Comparison of ENCODE assay signal across 14 cellular contexts in genomic region chr2:20182241-20182931, GRCh38. TPM values are rescaled to one million over a fixed set of nuclear protein-coding genes. Genes with fewer than 3 reads are reported as not detected.
DNase-seq lines count a peak whose midpoint lies in the region; ATAC-seq and TF ChIP-seq lines count a peak whose summit lies in the region.
"Had no signal": no experiment of that assay in that cellular context is flagged by ENCODE, and none has a peak within 500 bp of the region (broad histone marks: within the 10 kb centered on the region; RNA-seq: fewer than 3 reads in every experiment).

No MANE protein-coding gene starts in this region.

- peaks cover 2% of the 10 kb centered on the region; the same call in 1 of the 2 replicates for H3K27me3 Mint-ChIP-seq in HFFc6 (ENCODE audit: insufficient read depth)
- peaks cover 2% of the 10 kb centered on the region for H3K27me3 Mint-ChIP-seq in glutamatergic neuron (ENCODE audit: unreplicated experiment)
- no peaks in the 10 kb centered on the region for H3K27me3 Mint-ChIP-seq in CD4-positive, alpha-beta T cell
- H3K27me3 Mint-ChIP-seq: activated naive CD8-positive, alpha-beta T cell had no signal

- no peaks in the 10 kb centered on the region for H3K36me3 Mint-ChIP-seq in HFFc6 (ENCODE audit: low read depth)
- no peaks in the 10 kb centered on the region for H3K36me3 Mint-ChIP-seq in glutamatergic neuron (ENCODE audit: unreplicated experiment)
- H3K36me3 Mint-ChIP-seq in CD4-positive, alpha-beta T cell (ENCODE audit: low read depth) = no peaks in the 10 kb centered on the region
- H3K36me3 Mint-ChIP-seq: activated naive CD8-positive, alpha-beta T cell had no signal

- H3K9me3 ChIP-seq in thyroid gland = no peaks in the 10 kb centered on the region
- H3K9me3 ChIP-seq in CD4-positive, alpha-beta T cell (ENCODE audit: control insufficient read depth, low read length) = no peaks in the 10 kb centered on the region

- H3K27ac Mint-ChIP-seq in HFFc6 = peak overlapping the region; percentile 79
- no peak overlapping the region for H3K27ac Mint-ChIP-seq in glutamatergic neuron (ENCODE audit: unreplicated experiment)
- H3K27ac Mint-ChIP-seq in CD4-positive, alpha-beta T cell = no peak overlapping the region
- H3K27ac Mint-ChIP-seq: activated naive CD8-positive, alpha-beta T cell had no signal

- no peaks in the 10 kb centered on the region for H3K27me3 ChIP-seq in thyroid gland
- peaks cover 6% of the 10 kb centered on the region for H3K27me3 ChIP-seq in CD4-positive, alpha-beta T cell (ENCODE audit: control insufficient read depth, insufficient read depth, low read length)

- H3K4me1 Mint-ChIP-seq in HFFc6 (ENCODE audit: low read depth) (peaks cover 57% of the 10 kb centered on the region), glutamatergic neuron (ENCODE audit: low read depth, unreplicated experiment) (peaks cover 2% of the 10 kb centered on the region)
- no peaks in the 10 kb centered on the region for H3K4me1 Mint-ChIP-seq in CD4-positive, alpha-beta T cell (ENCODE audit: low read depth)

- no peak for ATAC-seq in CD4-positive, alpha-beta T cell (ENCODE audit: poor library complexity)
- ATAC-seq in HG02759 (IDR thresholded peaks at IDR 0.05; ENCODE audit: unreplicated experiment) = no peak
- ATAC-seq: left colon had no signal

- CTCF ChIA-PET in CD4-positive, alpha-beta T cell (lab: Charles Lee) = no interaction called here

- H3K4me3 Mint-ChIP-seq in HFFc6 (no peak overlapping the region), glutamatergic neuron (ENCODE audit: unreplicated experiment) (no peak overlapping the region)
- no peak overlapping the region for H3K4me3 Mint-ChIP-seq in CD4-positive, alpha-beta T cell
- H3K4me3 Mint-ChIP-seq: activated naive CD8-positive, alpha-beta T cell had no signal

- WGBS in thyroid gland, 2 donors = 76 to 91% methylated on average over 16 of the region's 16 CpGs

- H3K27ac ChIP-seq in thyroid gland = no peak overlapping the region
- no peak overlapping the region for H3K27ac ChIP-seq in CD4-positive, alpha-beta T cell (ENCODE audit: low read depth, low read length)

- DNase-seq in HFFc6 (peak; percentile 86), T1000 (lab: John Stamatoyannopoulos, UW) (peak; percentile 38), glutamatergic neuron (peak; percentile 10), thyroid gland (peak; percentile 26 to 38), NCI-H345 treated with DMSO at 0.1 percent for 48 hours (lab: John Stamatoyannopoulos, UW; ENCODE audit: unreplicated experiment) (no peak), ecto neural progenitor cell (ENCODE audit: low spot score) (no peak)
- DNase-seq in CD4-positive, alpha-beta T cell = no peak
- DNase-seq: activated CD4-positive, alpha-beta T cell treated with anti-CD3 and anti-CD28 coated beads for 4 hours; DMS79 treated with DMSO at 0.1 percent for 48 hours; NCI-H1105 had no signal

- no peaks in the 10 kb centered on the region for H3K36me3 ChIP-seq in thyroid gland

- no peak for TF ChIP-seq POLR2A in thyroid gland (IDR thresholded peaks at IDR 0.05)

- intact Hi-C loops in thyroid gland (cut with DNase I) = no loop called here
- intact Hi-C loops in CD4-positive, alpha-beta T cell (cut with DNase I, micrococcal nuclease) = no loop called here

- peaks cover 15 to 39% of the 10 kb centered on the region in 2 donors for H3K4me1 ChIP-seq in thyroid gland

- H3K9me3 Mint-ChIP-seq in HFFc6 (no peaks in the 10 kb centered on the region), glutamatergic neuron (ENCODE audit: unreplicated experiment) (peaks cover 4% of the 10 kb centered on the region)
- H3K9me3 Mint-ChIP-seq in CD4-positive, alpha-beta T cell = no peaks in the 10 kb centered on the region

- H3K4me3 ChIP-seq in thyroid gland (replicated peaks in 1 of 3) = no peak overlapping the region
- H3K4me3 ChIP-seq: PC-9 had no signal

- POLR2A ChIA-PET in CD4-positive, alpha-beta T cell (lab: Charles Lee) = no interaction called here

- TF ChIP-seq CTCF in HFFc6 (IDR thresholded peaks at IDR 0.05) (no peak), glutamatergic neuron (IDR thresholded peaks at IDR 0.05; ENCODE audit: partially characterized antibody, unreplicated experiment) (no peak), thyroid gland (IDR thresholded peaks at IDR 0.05) (no peak)
- TF ChIP-seq CTCF in CD4-positive, alpha-beta T cell (IDR thresholded peaks at IDR 0.05) = no peak

RNA-seq across cellular contexts. Expression of gene SDC1, which starts 42.5 kb away (rescaled TPM):
- 100 to 1,000 TPM in 5 of 6 experiments, 10 to 100 TPM in 1; 92.1 to 141 (median 133) TPM for total RNA-seq in HFFc6 (2021; fragmentation: NEBNext Ultra II Directional; extraction: Animal tissue kit (Norgen Biotek cat#: 25700))
- 0.93 TPM for total RNA-seq in glutamatergic neuron (ENCODE audit: unreplicated experiment)
- total RNA-seq in thyroid gland = 10 to 100 TPM; 21.9 to 28.0 (median 24.7) TPM
- not detected for total RNA-seq in CD4-positive, alpha-beta T cell

Comparison
In these comparisons a context has a peak if more than half of its experiments do, and no peak if none do; other contexts are left out.
1. DNase-seq: peak in HFFc6 (single experiment), T1000 (single experiment), glutamatergic neuron (single experiment) and thyroid gland (2 of 2); none in NCI-H345 treated with DMSO at 0.1 percent for 48 hours (single experiment), CD4-positive, alpha-beta T cell (0 of 10) and ecto neural progenitor cell (single experiment).
2. RNA of gene SDC1, which starts 42.5 kb away (total RNA-seq): 92.1 to 141 TPM in HFFc6 and 21.9 to 28.0 TPM in thyroid gland; 0.93 TPM in glutamatergic neuron (single experiment) and not detected in CD4-positive, alpha-beta T cell; every median in the first group is over 10 times any median in the second.